Comparison of ENCODE assay signal across 13 cellular contexts in the genomic region with DNA sequence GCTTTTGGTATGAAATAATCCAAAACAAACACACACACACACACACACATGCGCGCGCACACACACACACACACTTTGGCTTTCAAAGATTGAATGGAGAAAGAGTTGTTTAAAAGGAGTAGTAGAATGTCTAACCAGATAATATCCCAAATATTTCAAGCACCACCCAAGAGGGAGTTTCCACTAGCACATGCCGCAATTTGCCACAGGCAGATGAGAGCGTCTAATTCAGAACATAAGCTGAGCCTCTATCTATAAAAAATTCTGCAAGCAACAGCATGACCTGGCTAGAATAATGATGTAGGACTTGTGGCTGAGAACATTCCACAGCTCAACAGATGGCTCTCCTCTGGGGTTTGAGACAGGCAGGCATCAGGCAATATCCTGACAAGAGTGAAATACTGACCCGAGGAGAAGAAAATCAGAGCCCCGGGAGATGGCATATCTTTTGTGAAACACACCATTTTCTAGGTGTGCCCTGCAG.
A peak's percentile ranks its signal among the peaks of the same experiment; 100 is the strongest.
DNase-seq lines count a peak whose midpoint lies in the region; ATAC-seq and TF ChIP-seq lines count a peak whose summit lies in the region.
"Had no signal": no experiment of that assay in that cellular context is flagged by ENCODE, and none has a peak within 500 bp of the region (broad histone marks: within the 10 kb centered on the region; RNA-seq: fewer than 3 reads in every experiment).

No MANE protein-coding gene starts in this region.

- H3K4me3 ChIP-seq in HUES48 (ENCODE audit: low read depth, low read length) (no peak overlapping the region; the same call in 1 of the 2 replicates), coronary artery (peak overlapping the region; percentile 31), tibial artery (no peak overlapping the region)

- intact Hi-C loops in tibial artery (cut with DNase I; ENCODE audit: low total_unique reads), result no loop called here

- no peaks in the 10 kb centered on the region for H3K27me3 ChIP-seq in HUES48 (ENCODE audit: control insufficient read depth, insufficient read depth, low read length)
- no peaks in the 10 kb centered on the region for H3K27me3 ChIP-seq in tibial artery

- no peaks in the 10 kb centered on the region for H3K36me3 ChIP-seq in HUES48 (ENCODE audit: control insufficient read depth, insufficient read depth, low read length)
- no peaks in the 10 kb centered on the region for H3K36me3 ChIP-seq in tibial artery

- H3K27ac ChIP-seq in HUES48 (ENCODE audit: low read depth, low read length) (peak overlapping the region; percentile 36), coronary artery (peak overlapping the region; percentile 50 to 71), tibial artery (peak overlapping the region in 1 of 2 donors; percentile 51)

- ATAC-seq in HG03097 (IDR thresholded peaks at IDR 0.05; ENCODE audit: low FRiP score, unreplicated experiment) (no peak), GM21447 (IDR thresholded peaks at IDR 0.05; ENCODE audit: unreplicated experiment) (no peak)

- TF ChIP-seq CTCF in coronary artery (IDR thresholded peaks at IDR 0.05) (no peak), tibial artery (IDR thresholded peaks at IDR 0.05) (peak in 1 of 2 experiments; percentile 4)

- H3K4me1 ChIP-seq in HUES48 (ENCODE audit: control insufficient read depth, insufficient read depth, low read length), result peaks cover 21% of the 10 kb centered on the region
- peaks cover 0 to 20% (median 9%) of the 10 kb centered on the region in 4 donors for H3K4me1 ChIP-seq in tibial artery

- H3K9me3 ChIP-seq in HUES48 (ENCODE audit: control insufficient read depth, insufficient read depth, low read length) (no peaks in the 10 kb centered on the region), tibial artery (no peaks in the 10 kb centered on the region)

- DNase-seq in coronary artery (ENCODE audit: low spot score), result peak; percentile 77
- DNase-seq in iPS-NIHi11 (ENCODE audit: low spot score), result peak; percentile 20
- DNase-seq in tibial artery, result peak; percentile 59 to 70
- no peak for DNase-seq in stimulated activated CD4-positive, alpha-beta T cell treated with anti-CD3 and anti-CD28 coated beads, Interleukin-12 subunit alpha, Interleukin-12 subunit beta, amount 100 ng/mL, for 4 hours
- no peak for DNase-seq in GDM1 (lab: John Stamatoyannopoulos, UW)
- DNase-seq: activated T-cell treated with anti-CD3 and anti-CD28 coated beads, Interleukin-2, amount 50 U/mL, for 48 hours; effector memory CD4-positive, alpha-beta T cell; GF-D8; NCI-H526 treated with DMSO at 0.1 percent for 48 hours; T-helper 9 cell had no signal

- no peak overlapping the region for H3K9ac ChIP-seq in HUES48 (ENCODE audit: low read depth, low read length)

Comparison
In these comparisons a context has a peak if more than half of its experiments do, and no peak if none do; other contexts are left out.
1. DNase-seq: peak in coronary artery (single experiment), iPS-NIHi11 (single experiment) and tibial artery (2 of 2); none in stimulated activated CD4-positive, alpha-beta T cell treated with anti-CD3 and anti-CD28 coated beads, Interleukin-12 subunit alpha, Interleukin-12 subunit beta, amount 100 ng/mL, for 4 hours (single experiment) and GDM1 (single experiment).